8 cellular contexts compared by ENCODE assay signal in the genomic region with DNA sequence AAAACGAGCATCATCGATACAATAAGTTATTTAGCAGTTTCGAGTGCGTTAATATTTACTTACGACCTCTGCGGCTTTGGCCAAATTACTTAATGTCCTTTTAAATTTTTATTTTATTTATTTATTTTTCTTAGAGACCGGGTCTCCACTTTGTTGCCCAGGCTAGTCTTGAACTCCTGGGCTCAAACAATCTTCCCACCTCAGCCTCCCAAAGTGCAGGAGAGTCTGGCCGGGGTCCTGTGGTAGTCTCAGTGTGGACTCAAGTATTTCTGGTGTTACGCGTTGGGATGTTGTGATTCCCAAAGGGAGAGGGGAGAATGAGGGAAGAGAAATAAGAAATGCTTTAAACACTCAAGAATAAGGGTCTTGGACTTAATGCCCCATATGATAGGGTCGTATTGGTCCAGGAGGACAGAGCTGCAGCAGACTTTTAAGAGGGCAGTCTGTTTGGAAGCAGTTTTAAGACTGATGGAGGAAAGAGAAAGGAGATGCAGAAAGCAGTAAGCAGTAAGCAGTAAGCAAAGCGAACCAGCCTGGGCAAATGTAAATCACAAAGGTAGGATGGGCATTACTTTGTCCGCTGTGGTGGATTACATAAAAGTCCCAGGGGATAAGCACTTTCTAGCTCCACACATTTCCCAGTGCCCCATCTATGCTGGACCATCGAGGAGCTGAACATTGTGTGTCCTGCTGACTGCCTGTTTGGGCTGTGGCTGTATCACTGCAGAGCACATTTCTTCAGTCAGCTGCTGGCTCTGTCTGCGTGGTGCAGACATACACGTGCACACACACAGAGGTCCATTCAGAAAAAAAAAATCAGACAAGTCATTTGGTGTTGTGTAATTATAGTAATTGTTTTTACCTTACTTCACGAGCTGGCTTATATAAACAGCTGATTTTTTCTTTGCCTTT. TPM values are rescaled to one million over a fixed set of nuclear protein-coding genes. Genes with fewer than 3 reads are reported as not detected.
DNase-seq lines count a peak whose midpoint lies in the region; ATAC-seq, FAIRE-seq and TF ChIP-seq lines count a peak whose summit lies in the region.

No MANE protein-coding gene starts in this region.

- no peak overlapping the region for H3K27ac ChIP-seq in ACC112 (ENCODE audit: low read depth, low read length)
- no peak overlapping the region for H3K27ac ChIP-seq in endothelial cell of umbilical vein (ENCODE audit: insufficient read depth, low read depth, low read length)

- ATAC-seq in GM21717 (IDR thresholded peaks at IDR 0.05; ENCODE audit: unreplicated experiment) = no peak

- H3K4me3 ChIP-seq in ACC112 (ENCODE audit: low read depth, low read length) = peak overlapping the region; percentile 88
- peak overlapping the region; percentile 54 for H3K4me3 ChIP-seq in LNCaP clone FGC (ENCODE audit: low read depth, low read length)
- H3K4me3 ChIP-seq in endothelial cell of umbilical vein (replicated peaks in 1 of 3; ENCODE audit: insufficient read depth in 1 of 3, low read depth in 1 of 3, low read length in 3 of 3) = peak overlapping the region; percentile 33 to 83 (median 66)

- no peaks in the 10 kb centered on the region for H3K9me3 ChIP-seq in endothelial cell of umbilical vein (replicated peaks; ENCODE audit: control insufficient read depth, insufficient read depth, low read length)

- TF ChIP-seq CTCF in LNCaP clone FGC (IDR thresholded peaks at IDR 0.05; ENCODE audit: control insufficient read depth, extremely low read depth, insufficient read depth) = no peak
- no peak for TF ChIP-seq CTCF in endothelial cell of umbilical vein (IDR thresholded peaks at IDR 0.05; ENCODE audit: extremely low read depth in 1 of 2, insufficient read depth in 1 of 2, low read depth in 1 of 2, low read length in 2 of 2)

- H3K27me3 ChIP-seq in ACC112 (ENCODE audit: insufficient read depth, low read length) (peaks cover 29% of the 10 kb centered on the region), endothelial cell of umbilical vein (ENCODE audit: control insufficient read depth in 2 of 2, insufficient read depth in 2 of 2, low read length in 2 of 2) (peaks cover 0 to 6% of the 10 kb centered on the region in 2 experiments)

- FAIRE-seq in endothelial cell of umbilical vein (lab: Jason Lieb, UNC) = peak; percentile 28

- no peak overlapping the region for H2AFZ ChIP-seq in ACC112 (ENCODE audit: low read length, unreplicated experiment)
- peak overlapping the region; percentile 95 for H2AFZ ChIP-seq in endothelial cell of umbilical vein (ENCODE audit: low read depth, low read length)

- H3K4me1 ChIP-seq in ACC112 (ENCODE audit: control insufficient read depth, insufficient read depth, low read length, unreplicated experiment) (peaks cover 7% of the 10 kb centered on the region), endothelial cell of umbilical vein (ENCODE audit: control insufficient read depth, extremely low read depth, insufficient read depth, low read length) (peaks cover 10% of the 10 kb centered on the region)

- TF ChIP-seq POLR2A in endothelial cell of umbilical vein (IDR thresholded peaks at IDR 0.05; ENCODE audit: low read depth, low read length) = no peak

- H3K36me3 ChIP-seq in ACC112 (ENCODE audit: insufficient read depth, low read length) = no peaks in the 10 kb centered on the region
- H3K36me3 ChIP-seq in endothelial cell of umbilical vein (ENCODE audit: control insufficient read depth in 2 of 2, extremely low read depth in 1 of 2, insufficient read depth in 2 of 2, low read length in 2 of 2) = no peaks in the 10 kb centered on the region

- H4K20me1 ChIP-seq in endothelial cell of umbilical vein (replicated peaks; ENCODE audit: control insufficient read depth, extremely low read depth, insufficient read depth, low read length) = no peaks in the 10 kb centered on the region

- TSS peak; percentile 71 for BruUV-seq in endothelial cell of umbilical vein (replicated peaks; lab: Mats Ljungman, UMichigan)

- H3K4me2 ChIP-seq in endothelial cell of umbilical vein (ENCODE audit: insufficient read depth, low read length) = peak overlapping the region; percentile 86

- dilution Hi-C loops in endothelial cell of umbilical vein (cut with MboI; ENCODE audit: extremely low pct_ligation_motif_present, low sequenced_read_pairs) = no loop called here

- CTCF ChIA-PET in endothelial cell of umbilical vein (lab: Charles Lee) = interaction anchor here (0.7 to 4.5 kb wide), 11 partner anchors 8 to 502 kb away, joined by 3 to 36 read pairs (median 4); a partner anchor contains a TSS

- peak overlapping the region; percentile 61 for H3K9ac ChIP-seq in endothelial cell of umbilical vein (replicated peaks; ENCODE audit: extremely low read depth, insufficient read depth, low read length)

- H3K9me1 ChIP-seq in endothelial cell of umbilical vein (replicated peaks; ENCODE audit: control insufficient read depth, extremely low read depth, insufficient read depth, low read length) = no peaks in the 10 kb centered on the region

- POLR2A ChIA-PET in endothelial cell of umbilical vein (lab: Charles Lee) = interaction anchor here (0.6 to 2.0 kb wide), 7 partner anchors 16 to 326 kb away, joined by 3 to 12 read pairs (median 4); no protein-coding TSS in a partner anchor

- intact Hi-C loops in endothelial cell of umbilical vein (cut with micrococcal nuclease) = loop anchor here (1.0 to 2.0 kb wide), 4 partner anchors 23 to 65 kb away; a partner anchor contains a TSS

- DNase-seq in LNCaP clone FGC (ENCODE audit: low read depth) (no peak), endothelial cell of umbilical vein (ENCODE audit: low read depth, low spot score) (peak; percentile 17), myocyte (ENCODE audit: low read depth) (peak; percentile 77), mesenteric fat pad (ENCODE audit: low spot score) (no peak), DMS153 treated with DMSO at 0.1 percent for 48 hours (lab: John Stamatoyannopoulos, UW; ENCODE audit: unreplicated experiment) (no peak), COR-L47 (lab: John Stamatoyannopoulos, UW) (no peak)

- H3K79me2 ChIP-seq in ACC112 (ENCODE audit: control insufficient read depth, insufficient read depth, low read length, unreplicated experiment) (no peaks in the 10 kb centered on the region), endothelial cell of umbilical vein (ENCODE audit: control insufficient read depth, insufficient read depth, low read length) (no peaks in the 10 kb centered on the region)

TF ChIP-seq in endothelial cell of umbilical vein, 7 proteins besides CTCF, POLR2A, EP300 and RAD21:
- TF ChIP-seq, protein P1, sequence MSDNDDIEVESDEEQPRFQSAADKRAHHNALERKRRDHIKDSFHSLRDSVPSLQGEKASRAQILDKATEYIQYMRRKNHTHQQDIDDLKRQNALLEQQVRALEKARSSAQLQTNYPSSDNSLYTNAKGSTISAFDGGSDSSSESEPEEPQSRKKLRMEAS (IDR thresholded peaks at IDR 0.05; ENCODE audit: insufficient read depth, insufficient read length) = no peak
- TF ChIP-seq MYC (IDR thresholded peaks at IDR 0.05; ENCODE audit: low read depth, low read length) = no peak
- TF ChIP-seq FOS (IDR thresholded peaks at IDR 0.05; ENCODE audit: borderline replicate concordance, insufficient read depth, low read length) = no peak
- TF ChIP-seq JUN (IDR thresholded peaks at IDR 0.05; ENCODE audit: borderline replicate concordance, insufficient read depth, insufficient read length, low read depth) = no peak
- TF ChIP-seq GATA2 (IDR thresholded peaks at IDR 0.05; ENCODE audit: insufficient read depth, insufficient read length, low read depth, low read length) = no peak
- TF ChIP-seq EZH2 (IDR thresholded peaks at IDR 0.05; ENCODE audit: borderline replicate concordance, low read depth, low read length, severe bottlenecking) = no peak
- no peak for TF ChIP-seq POLR2AphosphoS5 (IDR thresholded peaks at IDR 0.05; ENCODE audit: insufficient read depth, low read depth, low read length)

RNA-seq across cellular contexts. Expression of a gene that starts 0.8 kb away (rescaled TPM):
- total RNA-seq in endothelial cell of umbilical vein (9.7 and 12.2 TPM in 2 replicates), myocyte (2,950 and 5,295 TPM in 2 replicates), mesenteric fat pad (58.5 TPM)
- 15.3 and 17.6 TPM in 2 replicates for polyA plus RNA-seq in endothelial cell of umbilical vein
- polyA plus RNA-seq in endothelial cell of umbilical vein (2011; cell fraction: cytosol; rRNA removed) = 13.9 and 15.6 TPM in 2 replicates
- polyA plus RNA-seq in endothelial cell of umbilical vein (2011; cell fraction: nucleus; rRNA removed) = 17.6 and 22.3 TPM in 2 replicates
- 7.0 and 8.4 TPM in 2 replicates for polyA plus RNA-seq in endothelial cell of umbilical vein (2012)
- 15.2 and 18.4 TPM in 2 replicates for polyA minus RNA-seq in endothelial cell of umbilical vein
- 3.5 TPM for polyA minus RNA-seq in endothelial cell of umbilical vein (2011; cell fraction: cytosol; rRNA and poly(A)+ RNA removed)
- polyA minus RNA-seq in endothelial cell of umbilical vein (2011; cell fraction: nucleus; rRNA and poly(A)+ RNA removed) = 29.0 and 32.3 TPM in 2 replicates
- 451 TPM for polyA plus RNA-seq in myocyte (2012)

Comparison
In these comparisons a context has a peak if more than half of its experiments do, and no peak if none do; other contexts are left out.
1. DNase-seq: peak in endothelial cell of umbilical vein (single experiment) and myocyte (single experiment); none in LNCaP clone FGC (single experiment), mesenteric fat pad (single experiment), DMS153 treated with DMSO at 0.1 percent for 48 hours (single experiment) and COR-L47 (single experiment).
2. RNA of a gene that starts 0.8 kb away (total RNA-seq): 2,950 to 5,295 TPM in myocyte; 58.5 TPM in mesenteric fat pad (single experiment) and 9.7 to 12.2 TPM in endothelial cell of umbilical vein; every median in the first group is over 10 times any median in the second.
3. Peak in every context shown above with its lines, with median percentiles within 50 percentile points of each other: H3K4me3 ChIP-seq.